Comparison of ENCODE assay signal across 1 cellular context in genomic region chr1:61389926-61390845, GRCh38.
TF ChIP-seq lines count a peak whose summit lies in the region.

No MANE protein-coding gene starts in this region.

TF ChIP-seq in HEK293, 187 proteins besides CTCF, POLR2A, EP300 and RAD21 (continues in another document):
- TF ChIP-seq ZNF623 (tag by site-specific recombination; IDR thresholded peaks at IDR 0.05) (no peak), BCL11B (tag by site-specific recombination; IDR thresholded peaks at IDR 0.05; ENCODE audit: low read depth) (no peak), ZNF843 (tag by site-specific recombination; IDR thresholded peaks at IDR 0.05) (0 out of 2 replicates have a peak, but pooled peaks have one; percentile 20), ZNF529 (tag by site-specific recombination; IDR thresholded peaks at IDR 0.05; ENCODE audit: insufficient replicate concordance) (no peak), PBX3 (CRISPR knock-in tag; IDR thresholded peaks at IDR 0.05) (no peak), ZNF707 (tag by site-specific recombination; IDR thresholded peaks at IDR 0.05) (no peak), ZNF362 (tag by site-specific recombination; IDR thresholded peaks at IDR 0.05) (no peak), ZSCAN30 (tag by site-specific recombination; IDR thresholded peaks at IDR 0.05) (no peak), ZNF561 (tag by site-specific recombination; IDR thresholded peaks at IDR 0.05; ENCODE audit: borderline replicate concordance) (no peak), HOXD13 (CRISPR knock-in tag; IDR thresholded peaks at IDR 0.05; ENCODE audit: borderline replicate concordance) (no peak), ZNF692 (tag by site-specific recombination; IDR thresholded peaks at IDR 0.05) (no peak), ZFP41 (tag by site-specific recombination; IDR thresholded peaks at IDR 0.05; ENCODE audit: borderline replicate concordance) (no peak), ZNF658 (tag by site-specific recombination; IDR thresholded peaks at IDR 0.05) (no peak), ZNF10 (tag by site-specific recombination; IDR thresholded peaks at IDR 0.05) (no peak), ZFHX2 (tag by site-specific recombination; conservative IDR thresholded peaks at IDR 0.05) (no peak), ZBTB7A (tag by site-specific recombination; IDR thresholded peaks at IDR 0.05; ENCODE audit: low read depth) (no peak), FEZF1 (tag by site-specific recombination; IDR thresholded peaks at IDR 0.05) (0 out of 2 replicates have a peak, but pooled peaks have one; percentile 21), ZNF670 (tag by site-specific recombination; IDR thresholded peaks at IDR 0.05; ENCODE audit: low read depth) (no peak), ZNF544 (tag by site-specific recombination; IDR thresholded peaks at IDR 0.05) (no peak), PRDM2 (tag by site-specific recombination; IDR thresholded peaks at IDR 0.05; ENCODE audit: borderline replicate concordance) (no peak), AEBP2 (tag by site-specific recombination; IDR thresholded peaks at IDR 0.05; ENCODE audit: borderline replicate concordance) (no peak), ZNF302 (tag by site-specific recombination; IDR thresholded peaks at IDR 0.05; ENCODE audit: low read depth) (no peak), OVOL3 (tag by site-specific recombination; IDR thresholded peaks at IDR 0.05) (no peak), ZNF776 (tag by site-specific recombination; IDR thresholded peaks at IDR 0.05; ENCODE audit: borderline replicate concordance) (no peak), GLIS1 (tag by site-specific recombination; IDR thresholded peaks at IDR 0.05) (no peak)
- TF ChIP-seq, protein P1, sequence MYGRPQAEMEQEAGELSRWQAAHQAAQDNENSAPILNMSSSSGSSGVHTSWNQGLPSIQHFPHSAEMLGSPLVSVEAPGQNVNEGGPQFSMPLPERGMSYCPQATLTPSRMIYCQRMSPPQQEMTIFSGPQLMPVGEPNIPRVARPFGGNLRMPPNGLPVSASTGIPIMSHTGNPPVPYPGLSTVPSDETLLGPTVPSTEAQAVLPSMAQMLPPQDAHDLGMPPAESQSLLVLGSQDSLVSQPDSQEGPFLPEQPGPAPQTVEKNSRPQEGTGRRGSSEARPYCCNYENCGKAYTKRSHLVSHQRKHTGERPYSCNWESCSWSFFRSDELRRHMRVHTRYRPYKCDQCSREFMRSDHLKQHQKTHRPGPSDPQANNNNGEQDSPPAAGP (tag by site-specific recombination; IDR thresholded peaks at IDR 0.05), result no peak
- TF ChIP-seq, protein P2, sequence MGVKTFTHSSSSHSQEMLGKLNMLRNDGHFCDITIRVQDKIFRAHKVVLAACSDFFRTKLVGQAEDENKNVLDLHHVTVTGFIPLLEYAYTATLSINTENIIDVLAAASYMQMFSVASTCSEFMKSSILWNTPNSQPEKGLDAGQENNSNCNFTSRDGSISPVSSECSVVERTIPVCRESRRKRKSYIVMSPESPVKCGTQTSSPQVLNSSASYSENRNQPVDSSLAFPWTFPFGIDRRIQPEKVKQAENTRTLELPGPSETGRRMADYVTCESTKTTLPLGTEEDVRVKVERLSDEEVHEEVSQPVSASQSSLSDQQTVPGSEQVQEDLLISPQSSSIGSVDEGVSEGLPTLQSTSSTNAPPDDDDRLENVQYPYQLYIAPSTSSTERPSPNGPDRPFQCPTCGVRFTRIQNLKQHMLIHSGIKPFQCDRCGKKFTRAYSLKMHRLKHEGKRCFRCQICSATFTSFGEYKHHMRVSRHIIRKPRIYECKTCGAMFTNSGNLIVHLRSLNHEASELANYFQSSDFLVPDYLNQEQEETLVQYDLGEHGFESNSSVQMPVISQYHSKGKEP (tag by site-specific recombination; IDR thresholded peaks at IDR 0.05), result no peak
- TF ChIP-seq, protein P3, sequence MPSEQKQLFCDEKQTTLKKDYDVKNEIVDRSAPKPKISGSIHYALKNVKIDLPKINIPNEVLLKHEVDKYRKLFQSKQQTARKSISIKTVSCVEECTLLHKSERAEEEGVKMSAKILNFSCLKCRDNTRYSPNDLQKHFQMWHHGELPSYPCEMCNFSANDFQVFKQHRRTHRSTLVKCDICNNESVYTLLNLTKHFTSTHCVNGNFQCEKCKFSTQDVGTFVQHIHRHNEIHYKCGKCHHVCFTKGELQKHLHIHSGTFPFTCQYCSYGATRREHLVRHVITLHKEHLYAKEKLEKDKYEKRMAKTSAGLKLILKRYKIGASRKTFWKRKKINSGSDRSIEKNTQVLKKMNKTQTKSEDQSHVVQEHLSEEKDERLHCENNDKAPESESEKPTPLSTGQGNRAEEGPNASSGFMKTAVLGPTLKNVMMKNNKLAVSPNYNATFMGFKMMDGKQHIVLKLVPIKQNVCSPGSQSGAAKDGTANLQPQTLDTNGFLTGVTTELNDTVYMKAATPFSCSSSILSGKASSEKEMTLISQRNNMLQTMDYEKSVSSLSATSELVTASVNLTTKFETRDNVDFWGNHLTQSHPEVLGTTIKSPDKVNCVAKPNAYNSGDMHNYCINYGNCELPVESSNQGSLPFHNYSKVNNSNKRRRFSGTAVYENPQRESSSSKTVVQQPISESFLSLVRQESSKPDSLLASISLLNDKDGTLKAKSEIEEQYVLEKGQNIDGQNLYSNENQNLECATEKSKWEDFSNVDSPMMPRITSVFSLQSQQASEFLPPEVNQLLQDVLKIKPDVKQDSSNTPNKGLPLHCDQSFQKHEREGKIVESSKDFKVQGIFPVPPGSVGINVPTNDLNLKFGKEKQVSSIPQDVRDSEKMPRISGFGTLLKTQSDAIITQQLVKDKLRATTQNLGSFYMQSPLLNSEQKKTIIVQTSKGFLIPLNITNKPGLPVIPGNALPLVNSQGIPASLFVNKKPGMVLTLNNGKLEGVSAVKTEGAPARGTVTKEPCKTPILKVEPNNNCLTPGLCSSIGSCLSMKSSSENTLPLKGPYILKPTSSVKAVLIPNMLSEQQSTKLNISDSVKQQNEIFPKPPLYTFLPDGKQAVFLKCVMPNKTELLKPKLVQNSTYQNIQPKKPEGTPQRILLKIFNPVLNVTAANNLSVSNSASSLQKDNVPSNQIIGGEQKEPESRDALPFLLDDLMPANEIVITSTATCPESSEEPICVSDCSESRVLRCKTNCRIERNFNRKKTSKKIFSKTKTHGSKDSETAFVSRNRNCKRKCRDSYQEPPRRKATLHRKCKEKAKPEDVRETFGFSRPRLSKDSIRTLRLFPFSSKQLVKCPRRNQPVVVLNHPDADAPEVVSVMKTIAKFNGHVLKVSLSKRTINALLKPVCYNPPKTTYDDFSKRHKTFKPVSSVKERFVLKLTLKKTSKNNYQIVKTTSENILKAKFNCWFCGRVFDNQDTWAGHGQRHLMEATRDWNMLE (tag by site-specific recombination; conservative IDR thresholded peaks at IDR 0.05; ENCODE audit: low read depth), result no peak
- TF ChIP-seq, protein P4, sequence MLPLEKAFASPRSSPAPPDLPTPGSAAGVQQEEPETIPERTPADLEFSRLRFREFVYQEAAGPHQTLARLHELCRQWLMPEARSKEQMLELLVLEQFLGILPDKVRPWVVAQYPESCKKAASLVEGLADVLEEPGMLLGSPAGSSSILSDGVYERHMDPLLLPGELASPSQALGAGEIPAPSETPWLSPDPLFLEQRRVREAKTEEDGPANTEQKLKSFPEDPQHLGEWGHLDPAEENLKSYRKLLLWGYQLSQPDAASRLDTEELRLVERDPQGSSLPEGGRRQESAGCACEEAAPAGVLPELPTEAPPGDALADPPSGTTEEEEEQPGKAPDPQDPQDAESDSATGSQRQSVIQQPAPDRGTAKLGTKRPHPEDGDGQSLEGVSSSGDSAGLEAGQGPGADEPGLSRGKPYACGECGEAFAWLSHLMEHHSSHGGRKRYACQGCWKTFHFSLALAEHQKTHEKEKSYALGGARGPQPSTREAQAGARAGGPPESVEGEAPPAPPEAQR (tag by site-specific recombination; IDR thresholded peaks at IDR 0.05), result no peak
